ENCODE assay signal across 17 cellular contexts in genomic region chr7:1053816-1054370, GRCh38. TPM values are rescaled to one million over a fixed set of nuclear protein-coding genes. Genes with fewer than 3 reads are reported as not detected.
DNase-seq lines count a peak whose midpoint lies in the region; ATAC-seq and TF ChIP-seq lines count a peak whose summit lies in the region.
"Had no signal": no experiment of that assay in that cellular context is flagged by ENCODE, and none has a peak within 500 bp of the region (broad histone marks: within the 10 kb centered on the region; RNA-seq: fewer than 3 reads in every experiment).

No MANE protein-coding gene starts in this region.

- H3K9me3 ChIP-seq in esophagus squamous epithelium (no peaks in the 10 kb centered on the region), parathyroid adenoma (ENCODE audit: control insufficient read depth, low read length) (no peaks in the 10 kb centered on the region), uterus (no peaks in the 10 kb centered on the region), body of pancreas (no peaks in the 10 kb centered on the region)

- TF ChIP-seq POLR2A in esophagus squamous epithelium (IDR thresholded peaks at IDR 0.05) (no peak), uterus (IDR thresholded peaks at IDR 0.05) (no peak), body of pancreas (IDR thresholded peaks at IDR 0.05) (no peak)

- intact Hi-C loops in left cardiac atrium (cut with DNase I) = no loop called here
- intact Hi-C loops in cardiac septum (cut with DNase I) = no loop called here
- intact Hi-C loops in esophagus squamous epithelium (cut with DNase I) = no loop called here
- intact Hi-C loops in uterus (cut with DNase I; ENCODE audit: low total_unique reads) = no loop called here
- intact Hi-C loops in body of pancreas (cut with DNase I) = no loop called here

- ATAC-seq in left cardiac atrium = no peak
- ATAC-seq in body of pancreas = no peak
- ATAC-seq in GM21447 (IDR thresholded peaks at IDR 0.05; ENCODE audit: unreplicated experiment) = no peak
- ATAC-seq in HG02885 (IDR thresholded peaks at IDR 0.05; ENCODE audit: poor library complexity, unreplicated experiment) = no peak
- ATAC-seq: foreskin keratinocyte had no signal

- peaks cover 24% of the 10 kb centered on the region for H3K79me2 ChIP-seq in parathyroid adenoma

- H3K4me3 ChIP-seq in esophagus squamous epithelium (no peak overlapping the region), parathyroid adenoma (ENCODE audit: low read depth, low read length) (no peak overlapping the region), uterus (no peak overlapping the region), body of pancreas (no peak overlapping the region)

- no peaks in the 10 kb centered on the region for H3K27me3 ChIP-seq in esophagus squamous epithelium
- H3K27me3 ChIP-seq in parathyroid adenoma (ENCODE audit: control insufficient read depth, insufficient read depth, low read length) = no peaks in the 10 kb centered on the region
- H3K27me3 ChIP-seq in uterus = no peaks in the 10 kb centered on the region
- H3K27me3 ChIP-seq in body of pancreas = no peaks in the 10 kb centered on the region
- H3K27me3 ChIP-seq: foreskin keratinocyte had no signal

- no peak overlapping the region for H3K9ac ChIP-seq in parathyroid adenoma

- TF ChIP-seq CTCF in esophagus squamous epithelium (IDR thresholded peaks at IDR 0.05) = no peak
- TF ChIP-seq CTCF in parathyroid adenoma (IDR thresholded peaks at IDR 0.05) = no peak
- TF ChIP-seq CTCF in uterus (IDR thresholded peaks at IDR 0.05) = no peak
- no peak for TF ChIP-seq CTCF in body of pancreas (IDR thresholded peaks at IDR 0.05)

- peaks cover 0 to 19% (median 0%) of the 10 kb centered on the region in 3 donors for H3K36me3 ChIP-seq in esophagus squamous epithelium
- H3K36me3 ChIP-seq in parathyroid adenoma (ENCODE audit: control insufficient read depth, insufficient read depth, low read length) = no peaks in the 10 kb centered on the region
- no peaks in the 10 kb centered on the region for H3K36me3 ChIP-seq in uterus
- H3K36me3 ChIP-seq in body of pancreas (replicated peaks in 1 of 2; ENCODE audit: insufficient read depth in 1 of 2, low read depth in 2 of 2) = peaks cover 0 to 1% of the 10 kb centered on the region in 2 donors

- H3K4me1 ChIP-seq in esophagus squamous epithelium = peaks cover 25 to 100% (median 45%) of the 10 kb centered on the region in 3 donors
- no peaks in the 10 kb centered on the region for H3K4me1 ChIP-seq in parathyroid adenoma
- H3K4me1 ChIP-seq in uterus = peaks cover 0 to 25% of the 10 kb centered on the region in 2 donors
- no peaks in the 10 kb centered on the region for H3K4me1 ChIP-seq in body of pancreas
- H3K4me1 ChIP-seq: foreskin keratinocyte had no signal

- H3K27ac ChIP-seq in esophagus squamous epithelium (peak overlapping the region; percentile 47 to 90 (median 76)), parathyroid adenoma (peak overlapping the region; percentile 57), uterus (peak overlapping the region; percentile 50 to 61), body of pancreas (peak overlapping the region in 2 of 4 donors; percentile 14 to 55)
- H3K27ac ChIP-seq: foreskin keratinocyte had no signal

- no peak overlapping the region for H2AFZ ChIP-seq in parathyroid adenoma

- H3K4me2 ChIP-seq in parathyroid adenoma (ENCODE audit: low read length) = no peak overlapping the region

- WGBS in esophagus squamous epithelium, 2 donors = 71 to 94% methylated on average over 3 to 8 of the region's 17 CpGs
- 91 to 92% methylated on average over 15 to 16 of the region's 17 CpGs for WGBS in body of pancreas, 2 donors

- DNase-seq in left cardiac atrium (peak; percentile 13), cardiac septum (ENCODE audit: low spot score) (no peak), esophagus squamous epithelium (lab: John Stamatoyannopoulos, UW) (no peak), uterus (no peak), body of pancreas (no peak)
- DNase-seq: activated CD4-positive, alpha-beta T cell treated with anti-CD3 and anti-CD28 coated beads for 4 hours; activated T-cell treated with anti-CD3 and anti-CD28 coated beads for 4 hours; foreskin keratinocyte; NCI-H1092 treated with DMSO at 0.1 percent for 48 hours; NCI-H226; SHP77; stimulated activated CD4-positive, alpha-beta T cell treated with anti-CD3 and anti-CD28 coated beads, Interleukin-4, amount 100 ng/mL, for 4 hours; T1000 had no signal

RNA-seq across cellular contexts. Expression of gene GPR146, which starts 9.5 kb away (rescaled TPM):
- total RNA-seq in left cardiac atrium (10 to 100 TPM in 1 of 2 donors, 1 to 10 TPM in 1; 9.0 to 17.7 TPM), cardiac septum (12.6 TPM), esophagus squamous epithelium (10 to 100 TPM in 1 of 4 donors, 1 to 10 TPM in 3; 1.1 to 12.8 (median 3.5) TPM), uterus (100 to 1,000 TPM in 1 of 4 donors, 10 to 100 TPM in 3; 10.0 to 110 (median 32.9) TPM), body of pancreas (10 to 100 TPM in 1 of 2 donors, 1 to 10 TPM in 1; 8.8 to 11.2 TPM)
- total RNA-seq: foreskin keratinocyte, neural crest cell had no signal

RNA-seq across cellular contexts. Expression of gene GPER1, which starts 34.0 kb away (rescaled TPM):
- total RNA-seq in left cardiac atrium (1 to 10 TPM; 4.6 to 7.6 TPM), cardiac septum (2.9 TPM), esophagus squamous epithelium (1 to 10 TPM in 3 of 4 donors, under 1 TPM in 1; 0.87 to 2.3 (median 1.5) TPM), uterus (10 to 100 TPM in 1 of 4 donors, 1 to 10 TPM in 3; 1.3 to 10.6 (median 5.0) TPM), body of pancreas (1 to 10 TPM in 1 of 2 donors, not detected in 1; 1.0 TPM)
